Comparison of ENCODE assay signal across 19 cellular contexts in genomic region chr13:100334209-100334608, GRCh38.
DNase-seq lines count a peak whose midpoint lies in the region; ATAC-seq and TF ChIP-seq lines count a peak whose summit lies in the region.
"Had no signal": no experiment of that assay in that cellular context is flagged by ENCODE, and none has a peak within 500 bp of the region (broad histone marks: within the 10 kb centered on the region; RNA-seq: fewer than 3 reads in every experiment).

No MANE protein-coding gene starts in this region.

- H3K27me3 ChIP-seq in mesenchymal stem cell (ENCODE audit: control insufficient read depth in 1 of 2, insufficient read depth in 1 of 2, low read length in 2 of 2), result no peaks in the 10 kb centered on the region
- no peaks in the 10 kb centered on the region for H3K27me3 ChIP-seq in foreskin keratinocyte
- H3K27me3 ChIP-seq in PC-9 (ENCODE audit: insufficient read depth, low read depth), result no peaks in the 10 kb centered on the region
- H3K27me3 ChIP-seq: esophagus muscularis mucosa had no signal

- H3K4me2 ChIP-seq in mesenchymal stem cell (ENCODE audit: low read length, poor library complexity, severe bottlenecking), result no peak overlapping the region
- no peak overlapping the region for H3K4me2 ChIP-seq in PC-9
- H3K4me2 ChIP-seq: KMS-11 had no signal

- no peak for TF ChIP-seq CTCF in foreskin keratinocyte (conservative IDR thresholded peaks at IDR 0.05)
- TF ChIP-seq CTCF in PC-9 (conservative IDR thresholded peaks at IDR 0.05), result no peak

- H3K79me2 ChIP-seq in PC-9 (ENCODE audit: low read depth), result no peaks in the 10 kb centered on the region

- no peaks in the 10 kb centered on the region for H3F3A ChIP-seq in PC-9 (ENCODE audit: insufficient read depth, low read depth)

- no peak overlapping the region for H2BK12ac ChIP-seq in mesenchymal stem cell (ENCODE audit: low read length in 2 of 2)

- H3K18ac ChIP-seq in mesenchymal stem cell (ENCODE audit: low read depth in 1 of 2, low read length in 2 of 2), result no peak overlapping the region

- WGBS in mesenchymal stem cell, result no CpG with 5 or more reads among the region's 1 CpG

- POLR2A ChIA-PET in PC-9 (lab: Charles Lee; ENCODE audit: unreplicated experiment), result no interaction called here

- no peak overlapping the region for H3K9ac ChIP-seq in mesenchymal stem cell (ENCODE audit: low read length)
- H3K9ac ChIP-seq: GM23248, KMS-11 had no signal

- peaks cover 20% of the 10 kb centered on the region for H3K9me3 ChIP-seq in mesenchymal stem cell (ENCODE audit: control insufficient read depth, low read length)
- peaks cover 7% of the 10 kb centered on the region for H3K9me3 ChIP-seq in PC-9 (ENCODE audit: insufficient read depth, low read depth)
- H3K9me3 ChIP-seq: esophagus muscularis mucosa, mucosa of descending colon had no signal

- H3K23ac ChIP-seq in mesenchymal stem cell (ENCODE audit: low read length in 2 of 2), result no peak overlapping the region

- H3K4ac ChIP-seq in mesenchymal stem cell (ENCODE audit: low read depth in 1 of 2, low read length in 2 of 2), result no peak overlapping the region

- H3K36me3 ChIP-seq in mesenchymal stem cell (ENCODE audit: control insufficient read depth in 1 of 2, insufficient read depth in 2 of 2, low read depth in 1 of 2, low read length in 2 of 2), result peaks cover 18 to 32% of the 10 kb centered on the region in 2 experiments
- H3K36me3 ChIP-seq in PC-9 (ENCODE audit: low read depth), result no peaks in the 10 kb centered on the region

- DNase-seq in NCI-H2171 (lab: John Stamatoyannopoulos, UW) (peak; percentile 19), mesenchymal stem cell (no peak), foreskin keratinocyte (no peak), NCI-H187 (lab: John Stamatoyannopoulos, UW) (no peak), PC-9 (no peak), NCI-H748 treated with DMSO at 0.1 percent for 48 hours (lab: John Stamatoyannopoulos, UW) (no peak)
- DNase-seq: activated CD4-positive, alpha-beta T cell treated with anti-CD3 and anti-CD28 coated beads, Interleukin-2, amount 10 ng/mL, durations not matched to agents 7 days and 5 days; activated gamma-delta T cell treated with Interleukin-2 at 50 U/mL for 16 hours; amygdala; central memory CD4-positive, alpha-beta T cell; GM23248; mucosa of descending colon; NCI-H2029; psoas muscle had no signal

- H3K27ac ChIP-seq in mesenchymal stem cell (ENCODE audit: low read length, poor library complexity, severe bottlenecking), result peak overlapping the region; percentile 49
- H3K27ac ChIP-seq in foreskin keratinocyte, result no peak overlapping the region
- H3K27ac ChIP-seq in PC-9, result no peak overlapping the region
- H3K27ac ChIP-seq: esophagus muscularis mucosa, GM23248, KMS-11, psoas muscle had no signal

- BruUV-seq in PC-9 (replicated peaks; lab: Mats Ljungman, UMichigan), result no TSS peak

- no peak overlapping the region for H2BK120ac ChIP-seq in mesenchymal stem cell (ENCODE audit: low read depth, low read length)

- no peak overlapping the region for H3K14ac ChIP-seq in mesenchymal stem cell (ENCODE audit: low read length in 2 of 2)

- H3K4me1 ChIP-seq in mesenchymal stem cell (ENCODE audit: control insufficient read depth, insufficient read depth, low read depth, low read length) (peaks cover 3% of the 10 kb centered on the region), foreskin keratinocyte (no peaks in the 10 kb centered on the region), PC-9 (replicated peaks; ENCODE audit: insufficient read depth) (no peaks in the 10 kb centered on the region)
- H3K4me1 ChIP-seq: esophagus muscularis mucosa, psoas muscle had no signal

- CTCF ChIA-PET in PC-9 (lab: Charles Lee), result no interaction called here

- H3K79me1 ChIP-seq in mesenchymal stem cell (replicated peaks; ENCODE audit: low read length, poor library complexity, severe bottlenecking), result peaks cover 9% of the 10 kb centered on the region

- H4K91ac ChIP-seq in mesenchymal stem cell (ENCODE audit: low read length), result no peak overlapping the region

- H4K20me1 ChIP-seq in PC-9 (ENCODE audit: insufficient read depth), result no peaks in the 10 kb centered on the region

- ATAC-seq in GM19452 (IDR thresholded peaks at IDR 0.05; ENCODE audit: unreplicated experiment) (peak; percentile 66), HG02763 (IDR thresholded peaks at IDR 0.05; ENCODE audit: unreplicated experiment) (peak; percentile 80), foreskin keratinocyte (no peak)
- ATAC-seq: mucosa of descending colon, psoas muscle, Right ventricle myocardium inferior had no signal

- no peaks in the 10 kb centered on the region; the same call in 1 of the 2 replicates for H3K9me2 ChIP-seq in PC-9 (ENCODE audit: insufficient read depth)

- H2AFZ ChIP-seq in mesenchymal stem cell (ENCODE audit: low read depth, low read length) (no peak overlapping the region), PC-9 (no peak overlapping the region)
- H2AFZ ChIP-seq: GM23248 had no signal

- no peak overlapping the region for H3K4me3 ChIP-seq in mesenchymal stem cell (ENCODE audit: insufficient read depth in 1 of 2, low read depth in 1 of 2, low read length in 2 of 2)
- no peak overlapping the region for H3K4me3 ChIP-seq in PC-9
- H3K4me3 ChIP-seq: esophagus muscularis mucosa, GM23248, mucosa of descending colon, psoas muscle had no signal

- no peak overlapping the region for H2BK15ac ChIP-seq in mesenchymal stem cell (ENCODE audit: low read depth, poor library complexity, severe bottlenecking)

- no peak overlapping the region for H2AK5ac ChIP-seq in mesenchymal stem cell (ENCODE audit: low read length, severe bottlenecking)

- intact Hi-C loops in PC-9 (cut with micrococcal nuclease; ENCODE audit: unreplicated experiment), result no loop called here

- H2BK5ac ChIP-seq in mesenchymal stem cell (ENCODE audit: low read depth, low read length, poor library complexity, severe bottlenecking), result no peak overlapping the region

- no peak overlapping the region for H4K8ac ChIP-seq in mesenchymal stem cell (ENCODE audit: low read length)
